In genomic region chr1:40313958-40314720, GRCh38 we compare ENCODE assay signal across 15 cellular contexts. TPM values are rescaled to one million over a fixed set of nuclear protein-coding genes. Genes with fewer than 3 reads are reported as not detected.
DNase-seq lines count a peak whose midpoint lies in the region; ATAC-seq, FAIRE-seq and TF ChIP-seq lines count a peak whose summit lies in the region.
"Had no signal": no experiment of that assay in that cellular context is flagged by ENCODE, and none has a peak within 500 bp of the region (broad histone marks: within the 10 kb centered on the region; RNA-seq: fewer than 3 reads in every experiment).

No MANE protein-coding gene starts in this region.

- H3K27me3 Mint-ChIP-seq in activated CD4-positive, alpha-beta memory T cell treated with anti-CD3 and anti-CD28 coated beads for 36 hours: peaks cover 9% of the 10 kb centered on the region
- H3K27me3 Mint-ChIP-seq in activated CD4-positive, alpha-beta memory T cell treated with anti-CD3 and anti-CD28 coated beads, Interleukin-2, amount 10 ng/mL, durations not matched to agents 7 days and 5 days: peaks cover 22% of the 10 kb centered on the region
- H3K27me3 Mint-ChIP-seq in activated CD8-positive, alpha-beta T cell treated with anti-CD3 and anti-CD28 coated beads, Interleukin-2, amount 10 ng/mL, durations not matched to agents 7 days and 5 days (ENCODE audit: low read depth): peaks cover 27% of the 10 kb centered on the region
- peaks cover 7% of the 10 kb centered on the region in 2 donors for H3K27me3 Mint-ChIP-seq in stimulated activated naive B cell treated with anti-CD40 and anti-IgM and Interleukin-4, amounts not matched to agents 10 μg/mL and 1 μg/mL and 100 μg/mL, for 72 hours

- no peaks in the 10 kb centered on the region for H3K27me3 ChIP-seq in layer of hippocampus (ENCODE audit: control insufficient read depth, insufficient read depth, low read length)

- H3K27ac Mint-ChIP-seq in activated CD4-positive, alpha-beta memory T cell treated with anti-CD3 and anti-CD28 coated beads for 36 hours: peak overlapping the region; percentile 64
- H3K27ac Mint-ChIP-seq in activated CD4-positive, alpha-beta memory T cell treated with anti-CD3 and anti-CD28 coated beads, Interleukin-2, amount 10 ng/mL, durations not matched to agents 7 days and 5 days: no peak overlapping the region
- H3K27ac Mint-ChIP-seq in activated CD8-positive, alpha-beta T cell treated with anti-CD3 and anti-CD28 coated beads, Interleukin-2, amount 10 ng/mL, durations not matched to agents 7 days and 5 days: peak overlapping the region; percentile 39
- peak overlapping the region; percentile 95 for H3K27ac Mint-ChIP-seq in stimulated activated naive B cell treated with anti-CD40 and anti-IgM and Interleukin-4, amounts not matched to agents 10 μg/mL and 1 μg/mL and 100 μg/mL, for 72 hours

- no peak for FAIRE-seq in H54 (lab: Jason Lieb, UNC)

- POLR2A ChIA-PET in activated CD4-positive, alpha-beta memory T cell treated with anti-CD3 and anti-CD28 coated beads for 36 hours (lab: Charles Lee): interaction anchor here (1.1 to 1.3 kb wide), 2 partner anchors 18 to 73 kb away, joined by 3 read pairs; no protein-coding TSS in a partner anchor
- POLR2A ChIA-PET in activated CD4-positive, alpha-beta memory T cell treated with anti-CD3 and anti-CD28 coated beads, Interleukin-2, amount 10 ng/mL, durations not matched to agents 7 days and 5 days (lab: Charles Lee): interaction anchor here (0.6 to 3.3 kb wide), 5 partner anchors 23 to 152 kb away, joined by 3 to 23 read pairs (median 5); partner anchors contain the start of genes RLF and ZMPSTE24
- POLR2A ChIA-PET in activated CD8-positive, alpha-beta T cell treated with anti-CD3 and anti-CD28 coated beads, Interleukin-2, amount 10 ng/mL, durations not matched to agents 7 days and 5 days (lab: Charles Lee): interaction anchor here (0.9 to 1.4 kb wide), 3 partner anchors 60 to 154 kb away, joined by 3 to 5 read pairs (median 4); no protein-coding TSS in a partner anchor

- CTCF ChIA-PET in activated CD4-positive, alpha-beta memory T cell treated with anti-CD3 and anti-CD28 coated beads for 36 hours (lab: Charles Lee): interaction anchor here (0.7 to 7.5 kb wide), 22 partner anchors 16 to 237 kb away, joined by 3 to 96 read pairs (median 4); partner anchors contain the start of genes PPT1 and ZMPSTE24
- CTCF ChIA-PET in activated CD4-positive, alpha-beta memory T cell treated with anti-CD3 and anti-CD28 coated beads, Interleukin-2, amount 10 ng/mL, durations not matched to agents 7 days and 5 days (lab: Charles Lee): interaction anchor here (0.7 to 8.0 kb wide), 18 partner anchors 9 to 217 kb away, joined by 3 to 92 read pairs (median 6); partner anchors contain the start of gene PPT1
- CTCF ChIA-PET in activated CD8-positive, alpha-beta T cell treated with anti-CD3 and anti-CD28 coated beads, Interleukin-2, amount 10 ng/mL, durations not matched to agents 7 days and 5 days (lab: Charles Lee): interaction anchor here (0.7 to 12.0 kb wide), 31 partner anchors 9 to 238 kb away, joined by 3 to 191 read pairs (median 9); partner anchors contain the start of gene SMAP2

- peak overlapping the region; percentile 98 for H3K27ac ChIP-seq in layer of hippocampus (ENCODE audit: low read depth, low read length)
- H3K27ac ChIP-seq: SJSA1 had no signal

- H3K4me3 Mint-ChIP-seq in activated CD4-positive, alpha-beta memory T cell treated with anti-CD3 and anti-CD28 coated beads for 36 hours: no peak overlapping the region
- H3K4me3 Mint-ChIP-seq in activated CD4-positive, alpha-beta memory T cell treated with anti-CD3 and anti-CD28 coated beads, Interleukin-2, amount 10 ng/mL, durations not matched to agents 7 days and 5 days: no peak overlapping the region
- no peak overlapping the region for H3K4me3 Mint-ChIP-seq in activated CD8-positive, alpha-beta T cell treated with anti-CD3 and anti-CD28 coated beads, Interleukin-2, amount 10 ng/mL, durations not matched to agents 7 days and 5 days
- H3K4me3 Mint-ChIP-seq in stimulated activated naive B cell treated with anti-CD40 and anti-IgM and Interleukin-4, amounts not matched to agents 10 μg/mL and 1 μg/mL and 100 μg/mL, for 72 hours: peak overlapping the region; percentile 61 to 80

- no peak for TF ChIP-seq POLR2A in H54 (IDR thresholded peaks at IDR 0.05; ENCODE audit: low read depth, low read length)

- peaks cover 2% of the 10 kb centered on the region for H3K36me3 Mint-ChIP-seq in activated CD4-positive, alpha-beta memory T cell treated with anti-CD3 and anti-CD28 coated beads for 36 hours
- no peaks in the 10 kb centered on the region for H3K36me3 Mint-ChIP-seq in activated CD4-positive, alpha-beta memory T cell treated with anti-CD3 and anti-CD28 coated beads, Interleukin-2, amount 10 ng/mL, durations not matched to agents 7 days and 5 days (ENCODE audit: low read depth)
- no peaks in the 10 kb centered on the region for H3K36me3 Mint-ChIP-seq in activated CD8-positive, alpha-beta T cell treated with anti-CD3 and anti-CD28 coated beads, Interleukin-2, amount 10 ng/mL, durations not matched to agents 7 days and 5 days (ENCODE audit: low read depth)
- H3K36me3 Mint-ChIP-seq in stimulated activated naive B cell treated with anti-CD40 and anti-IgM and Interleukin-4, amounts not matched to agents 10 μg/mL and 1 μg/mL and 100 μg/mL, for 72 hours: peaks cover 0 to 5% of the 10 kb centered on the region in 2 donors

- ATAC-seq in activated CD8-positive, alpha-beta T cell treated with anti-CD3 and anti-CD28 coated beads, Interleukin-2, amount 10 ng/mL, durations not matched to agents 7 days and 5 days: no peak
- ATAC-seq in stimulated activated naive B cell treated with anti-CD40 and anti-IgM and Interleukin-4, amounts not matched to agents 10 μg/mL and 1 μg/mL and 100 μg/mL, for 72 hours (replicated peaks): no peak
- no peak for ATAC-seq in GM18873 (IDR thresholded peaks at IDR 0.05; ENCODE audit: low FRiP score, unreplicated experiment)

- H3K4me1 Mint-ChIP-seq in activated CD4-positive, alpha-beta memory T cell treated with anti-CD3 and anti-CD28 coated beads for 36 hours (ENCODE audit: low read depth): peaks cover 45% of the 10 kb centered on the region
- peaks cover 56% of the 10 kb centered on the region for H3K4me1 Mint-ChIP-seq in activated CD4-positive, alpha-beta memory T cell treated with anti-CD3 and anti-CD28 coated beads, Interleukin-2, amount 10 ng/mL, durations not matched to agents 7 days and 5 days
- H3K4me1 Mint-ChIP-seq in activated CD8-positive, alpha-beta T cell treated with anti-CD3 and anti-CD28 coated beads, Interleukin-2, amount 10 ng/mL, durations not matched to agents 7 days and 5 days (ENCODE audit: low read depth): peaks cover 50% of the 10 kb centered on the region
- H3K4me1 Mint-ChIP-seq in stimulated activated naive B cell treated with anti-CD40 and anti-IgM and Interleukin-4, amounts not matched to agents 10 μg/mL and 1 μg/mL and 100 μg/mL, for 72 hours: peaks cover 43 to 71% of the 10 kb centered on the region in 2 donors

- no peak for DNase-seq in activated CD4-positive, alpha-beta memory T cell treated with anti-CD3 and anti-CD28 coated beads for 36 hours
- no peak for DNase-seq in activated CD4-positive, alpha-beta memory T cell treated with anti-CD3 and anti-CD28 coated beads, Interleukin-2, amount 10 ng/mL, durations not matched to agents 7 days and 5 days
- DNase-seq in activated CD8-positive, alpha-beta T cell treated with anti-CD3 and anti-CD28 coated beads, Interleukin-2, amount 10 ng/mL, durations not matched to agents 7 days and 5 days: no peak
- DNase-seq in stimulated activated naive B cell treated with anti-CD40 and anti-IgM and Interleukin-4, amounts not matched to agents 10 μg/mL and 1 μg/mL and 100 μg/mL, for 72 hours: no peak
- DNase-seq in H54 (ENCODE audit: insufficient read length, low spot score): no peak
- DNase-seq in amniotic stem cell (lab: John Stamatoyannopoulos, UW): no peak
- DNase-seq: activated CD4-positive, alpha-beta T cell treated with anti-CD3 and anti-CD28 coated beads, Interleukin-2, amount 50 U/mL, for 4 hours; GDM1; hippocampal formation; NCI-H1417; NCI-H82; stimulated activated CD4-positive, alpha-beta T cell treated with anti-CD3 and anti-CD28 coated beads, Interleukin-15, amount 100 ng/mL, for 24 hours had no signal

- intact Hi-C loops in activated CD4-positive, alpha-beta memory T cell treated with anti-CD3 and anti-CD28 coated beads for 36 hours (cut with micrococcal nuclease): loop anchor here (2.0 kb wide), 1 partner anchor 25 kb away; no protein-coding TSS in a partner anchor

- no peaks in the 10 kb centered on the region for H3K9me3 Mint-ChIP-seq in activated CD4-positive, alpha-beta memory T cell treated with anti-CD3 and anti-CD28 coated beads for 36 hours
- no peaks in the 10 kb centered on the region for H3K9me3 Mint-ChIP-seq in activated CD4-positive, alpha-beta memory T cell treated with anti-CD3 and anti-CD28 coated beads, Interleukin-2, amount 10 ng/mL, durations not matched to agents 7 days and 5 days
- no peaks in the 10 kb centered on the region for H3K9me3 Mint-ChIP-seq in activated CD8-positive, alpha-beta T cell treated with anti-CD3 and anti-CD28 coated beads, Interleukin-2, amount 10 ng/mL, durations not matched to agents 7 days and 5 days (ENCODE audit: insufficient read depth)
- peaks cover 0 to 2% of the 10 kb centered on the region in 2 donors for H3K9me3 Mint-ChIP-seq in stimulated activated naive B cell treated with anti-CD40 and anti-IgM and Interleukin-4, amounts not matched to agents 10 μg/mL and 1 μg/mL and 100 μg/mL, for 72 hours

RNA-seq across cellular contexts. Expression of gene COL9A2, which starts 2.9 kb away (rescaled TPM):
- 10 to 100 TPM; 11.7 to 13.1 TPM for total RNA-seq in activated CD4-positive, alpha-beta memory T cell treated with anti-CD3 and anti-CD28 coated beads for 36 hours
- 1 to 10 TPM; 7.2 to 8.2 TPM for total RNA-seq in activated CD4-positive, alpha-beta memory T cell treated with anti-CD3 and anti-CD28 coated beads, Interleukin-2, amount 10 ng/mL, durations not matched to agents 7 days and 5 days
- 1 to 10 TPM; 2.4 to 2.5 TPM for total RNA-seq in activated CD8-positive, alpha-beta T cell treated with anti-CD3 and anti-CD28 coated beads, Interleukin-2, amount 10 ng/mL, durations not matched to agents 7 days and 5 days

RNA-seq across cellular contexts. Expression of gene ZMPSTE24, which starts 56.1 kb away (rescaled TPM):
- total RNA-seq in activated CD4-positive, alpha-beta memory T cell treated with anti-CD3 and anti-CD28 coated beads for 36 hours: 10 to 100 TPM; 29.5 to 30.5 TPM
- 10 to 100 TPM; 23.8 to 25.4 TPM for total RNA-seq in activated CD4-positive, alpha-beta memory T cell treated with anti-CD3 and anti-CD28 coated beads, Interleukin-2, amount 10 ng/mL, durations not matched to agents 7 days and 5 days
- total RNA-seq in activated CD8-positive, alpha-beta T cell treated with anti-CD3 and anti-CD28 coated beads, Interleukin-2, amount 10 ng/mL, durations not matched to agents 7 days and 5 days: 10 to 100 TPM; 28.9 to 29.8 TPM

RNA-seq across cellular contexts. Expression of gene SMAP2, which starts 59.4 kb away (rescaled TPM):
- total RNA-seq in activated CD4-positive, alpha-beta memory T cell treated with anti-CD3 and anti-CD28 coated beads for 36 hours: 100 to 1,000 TPM; 250 to 254 TPM
- 100 to 1,000 TPM; 172 to 173 TPM for total RNA-seq in activated CD4-positive, alpha-beta memory T cell treated with anti-CD3 and anti-CD28 coated beads, Interleukin-2, amount 10 ng/mL, durations not matched to agents 7 days and 5 days
- total RNA-seq in activated CD8-positive, alpha-beta T cell treated with anti-CD3 and anti-CD28 coated beads, Interleukin-2, amount 10 ng/mL, durations not matched to agents 7 days and 5 days: 100 to 1,000 TPM; 106 to 107 TPM

Comparison
In these comparisons a context has a peak if more than half of its experiments do, and no peak if none do; other contexts are left out.
1. H3K4me3 Mint-ChIP-seq: peak in stimulated activated naive B cell treated with anti-CD40 and anti-IgM and Interleukin-4, amounts not matched to agents 10 μg/mL and 1 μg/mL and 100 μg/mL, for 72 hours (2 of 2); none in activated CD4-positive, alpha-beta memory T cell treated with anti-CD3 and anti-CD28 coated beads for 36 hours (single experiment), activated CD4-positive, alpha-beta memory T cell treated with anti-CD3 and anti-CD28 coated beads, Interleukin-2, amount 10 ng/mL, durations not matched to agents 7 days and 5 days (single experiment) and activated CD8-positive, alpha-beta T cell treated with anti-CD3 and anti-CD28 coated beads, Interleukin-2, amount 10 ng/mL, durations not matched to agents 7 days and 5 days (single experiment).